In genomic region chr21:14491269-14491681, GRCh38 we compare ENCODE assay signal across 19 cellular contexts. TPM values are rescaled to one million over a fixed set of nuclear protein-coding genes. Genes with fewer than 3 reads are reported as not detected.
DNase-seq lines count a peak whose midpoint lies in the region; ATAC-seq, FAIRE-seq and TF ChIP-seq lines count a peak whose summit lies in the region.
"Had no signal": no experiment of that assay in that cellular context is flagged by ENCODE, and none has a peak within 500 bp of the region (broad histone marks: within the 10 kb centered on the region; RNA-seq: fewer than 3 reads in every experiment).

No MANE protein-coding gene starts in this region.

- peaks cover 33% of the 10 kb centered on the region for H3K36me3 Mint-ChIP-seq in activated naive CD8-positive, alpha-beta T cell
- peaks cover 69% of the 10 kb centered on the region for H3K36me3 Mint-ChIP-seq in activated naive CD8-positive, alpha-beta T cell treated with anti-CD3 and anti-CD28 coated beads for 36 hours
- H3K36me3 Mint-ChIP-seq in activated T-helper 2 cell treated with anti-CD3 and anti-CD28 coated beads, Interferon-gamma antibody, Interleukin-2, Interleukin-4, amounts not matched to agents 10 μg/mL and 5 μg/mL and 100 μg/mL, durations not matched to agents 14 hours and 24 hours and 36 hours (ENCODE audit: low read depth) = peaks cover 87% of the 10 kb centered on the region
- H3K36me3 Mint-ChIP-seq in chondrocyte (ENCODE audit: low read depth) = no peaks in the 10 kb centered on the region

- peak; percentile 54 for FAIRE-seq in GM12892 (lab: Jason Lieb, UNC)
- FAIRE-seq: HepG2 had no signal

- no peaks in the 10 kb centered on the region for H3K27me3 Mint-ChIP-seq in activated naive CD8-positive, alpha-beta T cell
- no peaks in the 10 kb centered on the region for H3K27me3 Mint-ChIP-seq in activated naive CD8-positive, alpha-beta T cell treated with anti-CD3 and anti-CD28 coated beads for 36 hours
- no peaks in the 10 kb centered on the region for H3K27me3 Mint-ChIP-seq in activated T-helper 2 cell treated with anti-CD3 and anti-CD28 coated beads, Interferon-gamma antibody, Interleukin-2, Interleukin-4, amounts not matched to agents 10 μg/mL and 5 μg/mL and 100 μg/mL, durations not matched to agents 14 hours and 24 hours and 36 hours (ENCODE audit: low read depth)
- H3K27me3 Mint-ChIP-seq in chondrocyte (ENCODE audit: low read depth) = no peaks in the 10 kb centered on the region

- ATAC-seq in GM21515 (IDR thresholded peaks at IDR 0.05; ENCODE audit: unreplicated experiment) = no peak
- ATAC-seq in activated CD4-positive, CD25-positive, alpha-beta regulatory T cell treated with anti-CD3 and anti-CD28 coated beads, Interleukin-2, amount 50 U/mL, for 24 hours = no peak
- ATAC-seq: HepG2 had no signal

- peak overlapping the region; percentile 76 for H3K27ac Mint-ChIP-seq in activated naive CD8-positive, alpha-beta T cell
- no peak overlapping the region for H3K27ac Mint-ChIP-seq in activated naive CD8-positive, alpha-beta T cell treated with anti-CD3 and anti-CD28 coated beads for 36 hours
- H3K27ac Mint-ChIP-seq in activated T-helper 2 cell treated with anti-CD3 and anti-CD28 coated beads, Interferon-gamma antibody, Interleukin-2, Interleukin-4, amounts not matched to agents 10 μg/mL and 5 μg/mL and 100 μg/mL, durations not matched to agents 14 hours and 24 hours and 36 hours = peak overlapping the region; percentile 28
- no peak overlapping the region for H3K27ac Mint-ChIP-seq in chondrocyte (ENCODE audit: unreplicated experiment)
- H3K27ac Mint-ChIP-seq: HFFc6 had no signal

- no peak for DNase-seq in activated naive CD8-positive, alpha-beta T cell treated with anti-CD3 and anti-CD28 coated beads for 36 hours
- DNase-seq in GM12892 (ENCODE audit: insufficient read length) = no peak
- DNase-seq in activated T-helper 2 cell treated with anti-CD3 and anti-CD28 coated beads, Interferon-gamma antibody, Interleukin-2, Interleukin-4, amounts not matched to agents 10 μg/mL and 5 μg/mL and 100 μg/mL, durations not matched to agents 14 hours and 24 hours and 36 hours (ENCODE audit: low spot score) = no peak
- DNase-seq in chondrocyte (ENCODE audit: low spot score) = no peak
- DNase-seq: DMS79, H7, HFFc6, NCI-H1417, NCI-H187, NCI-H2227 treated with DMSO at 0.1 percent for 48 hours, NCI-H510A treated with DMSO at 0.1 percent for 48 hours, NCI-H774, SHP77 had no signal

- TF ChIP-seq CTCF in chondrocyte (IDR thresholded peaks at IDR 0.05) = no peak

- intact Hi-C loops in activated T-helper 2 cell treated with anti-CD3 and anti-CD28 coated beads, Interferon-gamma antibody, Interleukin-2, Interleukin-4, amounts not matched to agents 10 μg/mL and 5 μg/mL and 100 μg/mL, durations not matched to agents 14 hours and 24 hours and 36 hours (cut with micrococcal nuclease) = no loop called here

- H3K4me1 Mint-ChIP-seq in activated naive CD8-positive, alpha-beta T cell (ENCODE audit: low read depth) = peaks cover 32% of the 10 kb centered on the region
- peaks cover 50% of the 10 kb centered on the region for H3K4me1 Mint-ChIP-seq in activated naive CD8-positive, alpha-beta T cell treated with anti-CD3 and anti-CD28 coated beads for 36 hours
- peaks cover 57% of the 10 kb centered on the region for H3K4me1 Mint-ChIP-seq in activated T-helper 2 cell treated with anti-CD3 and anti-CD28 coated beads, Interferon-gamma antibody, Interleukin-2, Interleukin-4, amounts not matched to agents 10 μg/mL and 5 μg/mL and 100 μg/mL, durations not matched to agents 14 hours and 24 hours and 36 hours (ENCODE audit: low read depth)
- no peaks in the 10 kb centered on the region for H3K4me1 Mint-ChIP-seq in chondrocyte (ENCODE audit: low read depth)

- no peak overlapping the region for H3K4me3 Mint-ChIP-seq in activated naive CD8-positive, alpha-beta T cell
- no peak overlapping the region for H3K4me3 Mint-ChIP-seq in activated naive CD8-positive, alpha-beta T cell treated with anti-CD3 and anti-CD28 coated beads for 36 hours
- H3K4me3 Mint-ChIP-seq in activated T-helper 2 cell treated with anti-CD3 and anti-CD28 coated beads, Interferon-gamma antibody, Interleukin-2, Interleukin-4, amounts not matched to agents 10 μg/mL and 5 μg/mL and 100 μg/mL, durations not matched to agents 14 hours and 24 hours and 36 hours (ENCODE audit: low read depth) = no peak overlapping the region
- H3K4me3 Mint-ChIP-seq in chondrocyte (ENCODE audit: unreplicated experiment) = no peak overlapping the region
- H3K4me3 Mint-ChIP-seq: HFFc6 had no signal

- H3K9me3 Mint-ChIP-seq in activated naive CD8-positive, alpha-beta T cell (ENCODE audit: low read depth) = peaks cover 3% of the 10 kb centered on the region
- H3K9me3 Mint-ChIP-seq in activated naive CD8-positive, alpha-beta T cell treated with anti-CD3 and anti-CD28 coated beads for 36 hours = peaks cover 12% of the 10 kb centered on the region
- H3K9me3 Mint-ChIP-seq in activated T-helper 2 cell treated with anti-CD3 and anti-CD28 coated beads, Interferon-gamma antibody, Interleukin-2, Interleukin-4, amounts not matched to agents 10 μg/mL and 5 μg/mL and 100 μg/mL, durations not matched to agents 14 hours and 24 hours and 36 hours = peaks cover 8% of the 10 kb centered on the region
- peaks cover 3% of the 10 kb centered on the region for H3K9me3 Mint-ChIP-seq in chondrocyte (ENCODE audit: low read depth)

- TF ChIP-seq POLR2A in GM12892 (IDR thresholded peaks at IDR 0.05; ENCODE audit: low read depth, low read length) = no peak

RNA-seq across cellular contexts. Expression of gene SAMSN1, which starts 54.8 kb away (rescaled TPM):
- total RNA-seq in activated naive CD8-positive, alpha-beta T cell treated with anti-CD3 and anti-CD28 coated beads for 36 hours = 100 to 1,000 TPM; 113 to 119 TPM
- polyA plus RNA-seq in GM12892 (2012; ENCODE audit: missing spikeins) = 71.6 TPM
- 73.0 and 79.0 TPM in 2 replicates for total RNA-seq in activated T-helper 2 cell treated with anti-CD3 and anti-CD28 coated beads, Interferon-gamma antibody, Interleukin-2, Interleukin-4, amounts not matched to agents 10 μg/mL and 5 μg/mL and 100 μg/mL, durations not matched to agents 14 hours and 24 hours and 36 hours
- not detected in 3 replicates for total RNA-seq in chondrocyte
- total RNA-seq: A673, HepG2, HFFc6, M059J had no signal

Comparison
In these comparisons a context has a peak if more than half of its experiments do, and no peak if none do; other contexts are left out.
1. H3K27ac Mint-ChIP-seq: peak in activated naive CD8-positive, alpha-beta T cell (single experiment) and activated T-helper 2 cell treated with anti-CD3 and anti-CD28 coated beads, Interferon-gamma antibody, Interleukin-2, Interleukin-4, amounts not matched to agents 10 μg/mL and 5 μg/mL and 100 μg/mL, durations not matched to agents 14 hours and 24 hours and 36 hours (single experiment); none in activated naive CD8-positive, alpha-beta T cell treated with anti-CD3 and anti-CD28 coated beads for 36 hours (single experiment) and chondrocyte (single experiment).
2. RNA of gene SAMSN1, which starts 54.8 kb away (total RNA-seq): 113 to 119 TPM in activated naive CD8-positive, alpha-beta T cell treated with anti-CD3 and anti-CD28 coated beads for 36 hours and 73.0 to 79.0 TPM in activated T-helper 2 cell treated with anti-CD3 and anti-CD28 coated beads, Interferon-gamma antibody, Interleukin-2, Interleukin-4, amounts not matched to agents 10 μg/mL and 5 μg/mL and 100 μg/mL, durations not matched to agents 14 hours and 24 hours and 36 hours; not detected in chondrocyte; every median in the first group is over 10 times any median in the second.